Comparison of ENCODE assay signal across 17 cellular contexts in the genomic region with DNA sequence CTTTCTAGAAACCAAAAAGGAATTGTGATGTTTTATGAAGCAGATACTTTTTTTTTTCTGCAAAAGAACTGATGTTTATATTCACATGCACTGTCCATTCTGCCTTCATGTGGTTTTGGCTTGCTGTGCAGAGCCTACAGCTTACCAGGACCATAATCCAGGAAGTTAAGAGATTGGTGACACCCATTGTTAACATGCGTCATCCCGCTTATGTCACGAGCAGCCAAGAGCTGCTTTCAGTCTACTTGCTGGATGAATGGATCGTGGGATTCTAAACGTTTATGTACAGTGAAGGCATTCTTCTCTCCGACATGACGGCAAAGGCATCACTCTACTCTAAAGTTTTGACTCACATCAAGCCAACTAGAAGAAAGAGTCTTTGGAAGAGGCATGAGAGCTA.
"Had no signal": no experiment of that assay in that cellular context is flagged by ENCODE, and none has a peak within 500 bp of the region (broad histone marks: within the 10 kb centered on the region; RNA-seq: fewer than 3 reads in every experiment).

No MANE protein-coding gene starts in this region.

- DNase-seq: dermis blood vessel endothelial cell; effector memory CD4-positive, alpha-beta T cell; hypothalamus; immature natural killer cell; left ventricle myocardium superior; lower lobe of right lung; naive thymus-derived CD8-positive, alpha-beta T cell; nephron progenitor cell; nucleus accumbens; right cardiac atrium; sigmoid colon; stimulated activated CD4-positive, alpha-beta T cell treated with anti-CD3 and anti-CD28 coated beads, Interleukin-2, amount 100 ng/mL, for 24 hours; stimulated activated CD4-positive, alpha-beta T cell treated with anti-CD3 and anti-CD28 coated beads, Interleukin-4, amount 100 ng/mL, for 24 hours; stimulated activated naive CD4-positive, alpha-beta T cell treated with Interleukin-2 at 50 U/mL for 16 hours; stomach; thyroid gland; trophoblast cell had no signal
